In the genomic region with DNA sequence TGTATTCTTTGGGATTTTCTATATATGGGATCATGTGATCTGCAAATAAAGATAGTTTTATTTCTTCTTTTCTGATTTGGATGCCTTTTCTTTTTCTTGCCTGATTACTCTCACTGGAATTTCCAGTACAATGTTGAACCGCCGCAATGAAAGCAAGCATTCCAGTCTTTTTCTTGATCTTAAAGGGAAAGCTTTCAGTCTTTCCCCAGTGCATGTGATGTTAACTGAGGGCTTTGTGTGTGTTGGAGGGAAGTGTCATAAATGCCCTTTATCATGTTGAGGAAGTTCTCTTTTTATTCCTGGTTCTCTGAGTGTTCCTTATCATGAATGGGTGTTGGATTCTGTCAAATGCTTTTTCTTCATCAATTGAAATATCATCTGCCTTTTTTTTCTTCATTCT, we compare ENCODE assay signal across 29 cellular contexts. TPM values are rescaled to one million over a fixed set of nuclear protein-coding genes. Genes with fewer than 3 reads are reported as not detected.
A peak's percentile ranks its signal among the peaks of the same experiment; 100 is the strongest.
DNase-seq lines count a peak whose midpoint lies in the region; ATAC-seq, FAIRE-seq and TF ChIP-seq lines count a peak whose summit lies in the region.
"Had no signal": no experiment of that assay in that cellular context is flagged by ENCODE, and none has a peak within 500 bp of the region (broad histone marks: within the 10 kb centered on the region; RNA-seq: fewer than 3 reads in every experiment).

No MANE protein-coding gene starts in this region.

- H3K18ac ChIP-seq in neuronal stem cell (ENCODE audit: low read length): no peak overlapping the region

- H2BK120ac ChIP-seq in neuronal stem cell (ENCODE audit: low read depth, low read length): no peak overlapping the region

- no peaks in the 10 kb centered on the region for H3K27me3 ChIP-seq in neuronal stem cell (ENCODE audit: control insufficient read depth in 3 of 3, insufficient read depth in 3 of 3, low read depth in 1 of 3, low read length in 3 of 3)
- H3K27me3 ChIP-seq: ascending aorta, BLaER1, dorsolateral prefrontal cortex, Peyer's patch, right lobe of liver, tibial artery had no signal

- DNase-seq in H54 (ENCODE audit: insufficient read length, low spot score) (no peak), WTC11 (ENCODE audit: low spot score) (no peak), fibroblast of pulmonary artery (ENCODE audit: low read depth) (peak; percentile 22), neuronal stem cell (ENCODE audit: low spot score) (no peak), mesenteric fat pad (ENCODE audit: low spot score) (no peak), ecto neural progenitor cell (ENCODE audit: low spot score) (no peak)
- DNase-seq: ACHN; activated CD4-positive, alpha-beta T cell treated with anti-CD3 and anti-CD28 coated beads, Interleukin-2, amount 10 ng/mL, durations not matched to agents 7 days and 5 days; activated effector memory CD4-positive, alpha-beta T cell treated with anti-CD3 and anti-CD28 coated beads, Interleukin-2, amount 50 U/mL, for 16 hours; dorsolateral prefrontal cortex; immature natural killer cell; NCI-H1092; NCI-H1694; NCI-H446 treated with DMSO at 0.1 percent for 48 hours; NCI-H774; Peyer's patch; right lobe of liver; stimulated activated CD4-positive, alpha-beta T cell treated with anti-CD3 and anti-CD28 coated beads, Interleukin-4, amount 100 ng/mL, for 24 hours; T1000; tibial artery had no signal

- H3K9me3 ChIP-seq in neuronal stem cell (replicated peaks in 1 of 2; ENCODE audit: control insufficient read depth in 2 of 2, insufficient read depth in 1 of 2, low read depth in 1 of 2, low read length in 2 of 2): no peaks in the 10 kb centered on the region
- H3K9me3 ChIP-seq: Peyer's patch, right lobe of liver, tibial artery had no signal

- H4K8ac ChIP-seq in neuronal stem cell (ENCODE audit: low read depth, low read length): no peak overlapping the region

- H3K4me1 Mint-ChIP-seq in WTC11: peaks cover 2% of the 10 kb centered on the region; the same call in 1 of the 2 replicates
- H3K4me1 Mint-ChIP-seq: immature natural killer cell had no signal

- no peak overlapping the region for H3K14ac ChIP-seq in neuronal stem cell (ENCODE audit: low read length)

- no peak overlapping the region for H3K4ac ChIP-seq in neuronal stem cell (ENCODE audit: low read length)

- H2AFZ ChIP-seq in neuronal stem cell (ENCODE audit: low read length): peak overlapping the region; percentile 41

- H3K23ac ChIP-seq in neuronal stem cell (ENCODE audit: low read depth, low read length, poor library complexity): no peak overlapping the region

- H2BK12ac ChIP-seq in neuronal stem cell (ENCODE audit: low read length): no peak overlapping the region

- no peak for TF ChIP-seq POLR2A in H54 (IDR thresholded peaks at IDR 0.05; ENCODE audit: low read depth, low read length)

- no peak for TF ChIP-seq CTCF in WTC11 (IDR thresholded peaks at IDR 0.05)
- no peak for TF ChIP-seq CTCF in fibroblast of pulmonary artery (IDR thresholded peaks at IDR 0.05; ENCODE audit: low read length, missing control alignments)

- no peaks in the 10 kb centered on the region for H3K79me1 ChIP-seq in neuronal stem cell (ENCODE audit: low read depth, low read length)

- ATAC-seq in WTC11 (no peak), GM18907 (IDR thresholded peaks at IDR 0.05; ENCODE audit: unreplicated experiment) (no peak), GM19395 (IDR thresholded peaks at IDR 0.05; ENCODE audit: unreplicated experiment) (no peak)
- ATAC-seq: HCT116, left lobe of liver, right lobe of liver had no signal

- no peak overlapping the region for H3K4me3 Mint-ChIP-seq in WTC11
- H3K4me3 Mint-ChIP-seq: activated CD4-positive, alpha-beta T cell treated with anti-CD3 and anti-CD28 coated beads, Interleukin-2, amount 10 ng/mL, durations not matched to agents 7 days and 5 days; activated naive CD8-positive, alpha-beta T cell; central memory CD8-positive, alpha-beta T cell; immature natural killer cell had no signal

- no peak overlapping the region for H3K4me2 ChIP-seq in neuronal stem cell (ENCODE audit: insufficient read depth, low read length, poor library complexity, severe bottlenecking)
- H3K4me2 ChIP-seq: BLaER1 had no signal

- POLR2A ChIA-PET in WTC11 (lab: Charles Lee): no interaction called here

- no peak overlapping the region for H3K9ac ChIP-seq in neuronal stem cell (ENCODE audit: low read depth, low read length, poor library complexity)
- H3K9ac ChIP-seq: BLaER1 had no signal

- H4K91ac ChIP-seq in neuronal stem cell (ENCODE audit: low read depth, low read length, poor library complexity): no peak overlapping the region

- FAIRE-seq in H54 (lab: Jason Lieb, UNC): peak; percentile 82
- FAIRE-seq: GM12892 had no signal

- CTCF ChIA-PET in WTC11 (lab: Charles Lee): interaction anchor here (1.1 kb wide), 1 partner anchor 18 kb away, joined by 4 read pairs; no protein-coding TSS in a partner anchor

- H3K4me1 ChIP-seq in neuronal stem cell (ENCODE audit: control insufficient read depth in 2 of 2, insufficient read depth in 1 of 2, low read depth in 1 of 2, low read length in 2 of 2): peaks cover 0 to 3% of the 10 kb centered on the region in 2 donors
- H3K4me1 ChIP-seq: ascending aorta, BLaER1, right lobe of liver, tibial artery had no signal

- H2BK5ac ChIP-seq in neuronal stem cell (ENCODE audit: low read length): no peak overlapping the region

- no peaks in the 10 kb centered on the region for H3K27me3 Mint-ChIP-seq in WTC11 (ENCODE audit: low read depth)
- H3K27me3 Mint-ChIP-seq: central memory CD8-positive, alpha-beta T cell had no signal

- 0 out of 2 replicates have a peak overlapping the region, but pooled peaks have one; percentile 5 for H3K27ac Mint-ChIP-seq in WTC11
- H3K27ac Mint-ChIP-seq: activated CD4-positive, alpha-beta T cell treated with anti-CD3 and anti-CD28 coated beads, Interleukin-2, amount 10 ng/mL, durations not matched to agents 7 days and 5 days; activated naive CD8-positive, alpha-beta T cell; immature natural killer cell had no signal

- no peaks in the 10 kb centered on the region for H3K36me3 Mint-ChIP-seq in WTC11

- H3K9me3 Mint-ChIP-seq in WTC11: peaks cover 12% of the 10 kb centered on the region
- H3K9me3 Mint-ChIP-seq: central memory CD8-positive, alpha-beta T cell had no signal

- WGBS in neuronal stem cell (ENCODE audit: extremely low coverage in 2 of 2, insufficient read length in 2 of 2, insufficient replicate concordance in 1 of 2), 2 donors: no CpG with 5 or more reads among the region's 2 CpGs

- H3K36me3 ChIP-seq in neuronal stem cell (replicated peaks in 1 of 2; ENCODE audit: control insufficient read depth in 2 of 2, insufficient read depth in 2 of 2, low read length in 2 of 2): no peaks in the 10 kb centered on the region
- H3K36me3 ChIP-seq: ascending aorta, BLaER1, Peyer's patch, right lobe of liver, tibial artery had no signal

- H3K4me3 ChIP-seq in fibroblast of pulmonary artery (replicated peaks; ENCODE audit: low read depth, low read length) (no peak overlapping the region), neuronal stem cell (ENCODE audit: low read length in 2 of 2) (no peak overlapping the region)
- H3K4me3 ChIP-seq: ascending aorta, BLaER1, dorsolateral prefrontal cortex, Peyer's patch, right lobe of liver, tibial artery had no signal

- H3K27ac ChIP-seq in neuronal stem cell (replicated peaks; ENCODE audit: low read length): no peak overlapping the region
- H3K27ac ChIP-seq: ascending aorta, BLaER1, dorsolateral prefrontal cortex, Peyer's patch, right lobe of liver, tibial artery had no signal

- H2AK5ac ChIP-seq in neuronal stem cell (ENCODE audit: low read depth, low read length): no peak overlapping the region

- no peak overlapping the region for H2BK15ac ChIP-seq in neuronal stem cell (ENCODE audit: low read length)

TF ChIP-seq in WTC11, 78 proteins besides CTCF, POLR2A, EP300 and RAD21 (continues in another document):
- TF ChIP-seq ZNF416 (CRISPR knock-in tag; IDR thresholded peaks at IDR 0.05) (no peak), GABPB1 (CRISPR knock-in tag; IDR thresholded peaks at IDR 0.05) (no peak), CREM (CRISPR knock-in tag; IDR thresholded peaks at IDR 0.05) (no peak), ZNF232 (CRISPR knock-in tag; IDR thresholded peaks at IDR 0.05) (no peak), PRRX2 (CRISPR knock-in tag; IDR thresholded peaks at IDR 0.05) (no peak), TCF7 (CRISPR knock-in tag; IDR thresholded peaks at IDR 0.05; ENCODE audit: low read depth) (no peak), TEAD4 (CRISPR knock-in tag; IDR thresholded peaks at IDR 0.05) (no peak), NFYB (CRISPR knock-in tag; conservative IDR thresholded peaks at IDR 0.05; ENCODE audit: low read depth) (no peak), FOXK1 (CRISPR knock-in tag; IDR thresholded peaks at IDR 0.05) (no peak)
- TF ChIP-seq, protein P1, sequence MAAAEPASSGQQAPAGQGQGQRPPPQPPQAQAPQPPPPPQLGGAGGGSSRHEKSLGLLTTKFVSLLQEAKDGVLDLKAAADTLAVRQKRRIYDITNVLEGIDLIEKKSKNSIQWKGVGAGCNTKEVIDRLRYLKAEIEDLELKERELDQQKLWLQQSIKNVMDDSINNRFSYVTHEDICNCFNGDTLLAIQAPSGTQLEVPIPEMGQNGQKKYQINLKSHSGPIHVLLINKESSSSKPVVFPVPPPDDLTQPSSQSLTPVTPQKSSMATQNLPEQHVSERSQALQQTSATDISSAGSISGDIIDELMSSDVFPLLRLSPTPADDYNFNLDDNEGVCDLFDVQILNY (CRISPR knock-in tag; IDR thresholded peaks at IDR 0.05): no peak
- TF ChIP-seq, protein P2, sequence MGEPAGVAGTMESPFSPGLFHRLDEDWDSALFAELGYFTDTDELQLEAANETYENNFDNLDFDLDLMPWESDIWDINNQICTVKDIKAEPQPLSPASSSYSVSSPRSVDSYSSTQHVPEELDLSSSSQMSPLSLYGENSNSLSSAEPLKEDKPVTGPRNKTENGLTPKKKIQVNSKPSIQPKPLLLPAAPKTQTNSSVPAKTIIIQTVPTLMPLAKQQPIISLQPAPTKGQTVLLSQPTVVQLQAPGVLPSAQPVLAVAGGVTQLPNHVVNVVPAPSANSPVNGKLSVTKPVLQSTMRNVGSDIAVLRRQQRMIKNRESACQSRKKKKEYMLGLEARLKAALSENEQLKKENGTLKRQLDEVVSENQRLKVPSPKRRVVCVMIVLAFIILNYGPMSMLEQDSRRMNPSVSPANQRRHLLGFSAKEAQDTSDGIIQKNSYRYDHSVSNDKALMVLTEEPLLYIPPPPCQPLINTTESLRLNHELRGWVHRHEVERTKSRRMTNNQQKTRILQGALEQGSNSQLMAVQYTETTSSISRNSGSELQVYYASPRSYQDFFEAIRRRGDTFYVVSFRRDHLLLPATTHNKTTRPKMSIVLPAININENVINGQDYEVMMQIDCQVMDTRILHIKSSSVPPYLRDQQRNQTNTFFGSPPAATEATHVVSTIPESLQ (CRISPR knock-in tag; IDR thresholded peaks at IDR 0.05): no peak

RNA-seq across cellular contexts. Expression of a gene that starts 16.9 kb away (rescaled TPM):
- 5.9 to 7.9 TPM (median 7.2 TPM) in 3 replicates for total RNA-seq in WTC11 (2021)
- polyA plus RNA-seq in neuronal stem cell (2013, experiment 1 of 2): 6.9 TPM
- polyA plus RNA-seq in neuronal stem cell (2013, experiment 2 of 2): 6.5 TPM
- total RNA-seq in mesenteric fat pad: 172 TPM

Comparison
In these comparisons a context has a peak if more than half of its experiments do, and no peak if none do; other contexts are left out.
1. RNA of a gene that starts 16.9 kb away (total RNA-seq): 172 TPM in mesenteric fat pad (single experiment); 5.9 to 7.9 TPM in WTC11; every median in the first group is over 10 times any median in the second.